In the genomic region with DNA sequence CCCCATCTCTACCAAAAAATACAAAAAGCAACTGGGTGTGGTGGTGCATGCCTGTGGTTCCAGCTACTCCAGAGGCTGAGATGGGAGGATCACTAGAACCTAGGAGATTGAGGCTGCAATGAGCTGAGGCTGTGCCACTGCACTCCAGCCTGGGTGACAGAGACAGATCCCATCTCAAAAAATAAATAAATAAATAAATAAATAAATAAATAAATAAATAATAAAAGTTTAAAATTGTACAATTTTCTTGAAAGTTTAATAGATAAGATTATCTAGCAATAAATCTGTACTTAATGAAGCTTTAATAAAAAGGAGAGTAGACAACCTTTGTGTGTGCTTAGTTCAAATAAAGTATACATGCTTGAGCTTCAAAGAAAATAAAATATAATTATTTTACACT, we compare ENCODE assay signal across 8 cellular contexts.
"Had no signal": no experiment of that assay in that cellular context is flagged by ENCODE, and none has a peak within 500 bp of the region (broad histone marks: within the 10 kb centered on the region; RNA-seq: fewer than 3 reads in every experiment).

No MANE protein-coding gene starts in this region.

- H3K4me3 ChIP-seq: GM12878 had no signal

- FAIRE-seq: G401.6, GM12878, GM12891, GM12892, GM18507, GM19239 had no signal

- ATAC-seq: GM12878 had no signal

- DNase-seq: GDM1, GF-D8 had no signal
